Comparison of ENCODE assay signal across 13 cellular contexts in genomic region chr12:94677778-94678177, GRCh38. TPM values are rescaled to one million over a fixed set of nuclear protein-coding genes. Genes with fewer than 3 reads are reported as not detected.
DNase-seq lines count a peak whose midpoint lies in the region; ATAC-seq and TF ChIP-seq lines count a peak whose summit lies in the region.
"Had no signal": no experiment of that assay in that cellular context is flagged by ENCODE, and none has a peak within 500 bp of the region (broad histone marks: within the 10 kb centered on the region; RNA-seq: fewer than 3 reads in every experiment).

No MANE protein-coding gene starts in this region.

- no peak for TF ChIP-seq POLR2A in breast epithelium (IDR thresholded peaks at IDR 0.05)

- no peak for TF ChIP-seq CTCF in GM12865 (IDR thresholded peaks at IDR 0.05; ENCODE audit: insufficient read depth, low read depth, low read length, missing control alignments)
- TF ChIP-seq CTCF in breast epithelium (IDR thresholded peaks at IDR 0.05), result no peak
- TF ChIP-seq CTCF in nephron progenitor cell (IDR thresholded peaks at IDR 0.05), result no peak

- DNase-seq in GM12865 (ENCODE audit: low read depth) (peak; percentile 58), breast epithelium (ENCODE audit: low spot score in 2 of 2) (peak in 1 of 2 donors; percentile 60), nephron progenitor cell (no peak), NCI-H128 (lab: John Stamatoyannopoulos, UW; ENCODE audit: unreplicated experiment) (no peak)
- DNase-seq in activated CD4-positive, alpha-beta T cell treated with anti-CD3 and anti-CD28 coated beads, Interleukin-2, amount 50 U/mL, for 48 hours, result no peak
- DNase-seq: activated CD8-positive, alpha-beta memory T cell treated with anti-CD3 and anti-CD28 coated beads, Interleukin-2, amount 50 U/mL, for 48 hours; GDM1; left ventricle myocardium inferior; NCI-H510A had no signal

- intact Hi-C loops in breast epithelium (cut with DNase I; ENCODE audit: low total_unique reads), result no loop called here

- H3K27me3 ChIP-seq in breast epithelium, result no peaks in the 10 kb centered on the region
- H3K27me3 ChIP-seq: SJSA1 had no signal

- H3K4me3 Mint-ChIP-seq in nephron progenitor cell, result no peak overlapping the region

- ATAC-seq in GM21515 (IDR thresholded peaks at IDR 0.05; ENCODE audit: unreplicated experiment) (peak; percentile 46), HG02588 (IDR thresholded peaks at IDR 0.05; ENCODE audit: unreplicated experiment) (no peak), HG02798 (IDR thresholded peaks at IDR 0.05; ENCODE audit: poor library complexity, unreplicated experiment) (no peak)

- peak overlapping the region; percentile 55 for H3K27ac Mint-ChIP-seq in nephron progenitor cell

- no peaks in the 10 kb centered on the region for H3K27me3 Mint-ChIP-seq in nephron progenitor cell (ENCODE audit: low read depth, poor library complexity)

- H3K9me3 ChIP-seq in breast epithelium, result no peaks in the 10 kb centered on the region
- H3K9me3 ChIP-seq: left ventricle myocardium inferior, SJSA1 had no signal

- H3K27ac ChIP-seq in breast epithelium, result peak overlapping the region; percentile 82 to 83
- H3K27ac ChIP-seq: left ventricle myocardium inferior, SJSA1 had no signal

- peaks cover 18% of the 10 kb centered on the region for H3K9me3 Mint-ChIP-seq in nephron progenitor cell

- H3K4me1 ChIP-seq in breast epithelium, result no peaks in the 10 kb centered on the region
- H3K4me1 ChIP-seq: SJSA1 had no signal

- H3K4me3 ChIP-seq in GM12865 (ENCODE audit: low read depth, low read length) (no peak overlapping the region), breast epithelium (no peak overlapping the region)
- H3K4me3 ChIP-seq: left ventricle myocardium inferior, SJSA1 had no signal

- H3K36me3 Mint-ChIP-seq in nephron progenitor cell (ENCODE audit: low read depth), result peaks cover 12% of the 10 kb centered on the region

- H3K36me3 ChIP-seq in breast epithelium, result no peaks in the 10 kb centered on the region
- H3K36me3 ChIP-seq: left ventricle myocardium inferior, SJSA1 had no signal

- peaks cover 64% of the 10 kb centered on the region for H3K4me1 Mint-ChIP-seq in nephron progenitor cell

RNA-seq across cellular contexts. Expression of gene TMCC3, which starts 27.4 kb away (rescaled TPM):
- total RNA-seq in breast epithelium, result 10 to 100 TPM in 1 of 3 donors, 1 to 10 TPM in 2; 8.3 to 17.0 (median 8.9) TPM
